Comparison of ENCODE assay signal across 8 cellular contexts in the genomic region with DNA sequence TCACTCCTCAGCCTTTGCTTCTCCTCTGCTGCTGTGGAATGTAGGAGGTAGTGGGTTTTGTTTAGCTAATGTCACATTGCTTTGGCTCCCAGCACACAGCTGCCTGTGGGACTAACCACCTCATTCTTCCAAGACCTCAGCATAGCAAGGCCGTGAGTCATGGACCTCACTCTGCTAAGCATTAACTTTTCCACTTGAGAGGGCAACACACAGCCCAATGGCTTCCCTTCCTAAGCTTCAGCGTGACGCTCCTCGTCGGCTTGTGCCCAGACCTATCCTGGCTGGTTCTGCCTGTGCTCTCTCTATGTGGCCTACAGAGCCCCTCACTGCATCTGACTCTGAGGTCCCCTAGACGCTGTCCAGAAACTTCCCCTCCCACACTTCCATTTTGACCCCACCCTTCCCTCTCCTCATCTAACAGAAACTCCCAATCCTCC. TPM values are rescaled to one million over a fixed set of nuclear protein-coding genes. Genes with fewer than 3 reads are reported as not detected.
DNase-seq lines count a peak whose midpoint lies in the region; ATAC-seq and TF ChIP-seq lines count a peak whose summit lies in the region.

No MANE protein-coding gene starts in this region.

- H3K4me1 ChIP-seq in adipocyte (ENCODE audit: control insufficient read depth, insufficient read depth, low read length): peaks cover 74% of the 10 kb centered on the region
- H3K4me1 ChIP-seq in smooth muscle cell (ENCODE audit: low read depth): peaks cover 22% of the 10 kb centered on the region

- DNase-seq in HFF-Myc (ENCODE audit: extremely low read depth, low read depth) (peak; percentile 100), adipocyte (ENCODE audit: low read depth) (peak; percentile 98), hepatic stellate cell (ENCODE audit: low spot score) (peak; percentile 84), smooth muscle cell (lab: John Stamatoyannopoulos, UW; ENCODE audit: unreplicated experiment) (peak; percentile 40), natural killer cell (no peak)
- no peak for DNase-seq in activated CD8-positive, alpha-beta T cell treated with anti-CD3 and anti-CD28 coated beads for 36 hours

- no peaks in the 10 kb centered on the region for H4K20me1 ChIP-seq in smooth muscle cell (ENCODE audit: low read depth)

- CTCF ChIA-PET in activated CD8-positive, alpha-beta T cell treated with anti-CD3 and anti-CD28 coated beads for 36 hours (lab: Charles Lee): interaction anchor here (1.4 to 1.8 kb wide), 2 partner anchors 10 to 23 kb away, joined by 3 to 6 read pairs; a partner anchor contains a TSS

- ATAC-seq in HG03108 (IDR thresholded peaks at IDR 0.05; ENCODE audit: unreplicated experiment) (no peak), natural killer cell (no peak), HG03354 (IDR thresholded peaks at IDR 0.05; ENCODE audit: poor library complexity, severe bottlenecking, unreplicated experiment) (no peak)
- no peak for ATAC-seq in activated CD8-positive, alpha-beta T cell treated with anti-CD3 and anti-CD28 coated beads for 36 hours

- H3K27me3 ChIP-seq in adipocyte (replicated peaks; ENCODE audit: control insufficient read depth, insufficient read depth, low read length) (no peaks in the 10 kb centered on the region), smooth muscle cell (ENCODE audit: low read depth) (no peaks in the 10 kb centered on the region)

- no peak overlapping the region for H2AFZ ChIP-seq in smooth muscle cell (ENCODE audit: low read depth)

- no peak overlapping the region for H3K27ac Mint-ChIP-seq in natural killer cell
- no peak overlapping the region for H3K27ac Mint-ChIP-seq in activated CD8-positive, alpha-beta T cell treated with anti-CD3 and anti-CD28 coated beads for 36 hours

- peaks cover 19% of the 10 kb centered on the region for H3F3A ChIP-seq in smooth muscle cell (ENCODE audit: low read depth)

- POLR2A ChIA-PET in activated CD8-positive, alpha-beta T cell treated with anti-CD3 and anti-CD28 coated beads for 36 hours (lab: Charles Lee): no interaction called here

- H3K27me3 Mint-ChIP-seq in natural killer cell (ENCODE audit: low read depth in 2 of 2): peaks cover 8 to 21% of the 10 kb centered on the region in 2 donors
- peaks cover 2% of the 10 kb centered on the region for H3K27me3 Mint-ChIP-seq in activated CD8-positive, alpha-beta T cell treated with anti-CD3 and anti-CD28 coated beads for 36 hours

- H3K4me3 ChIP-seq in HFF-Myc (replicated peaks; ENCODE audit: low read depth, low read length): no peak overlapping the region
- H3K4me3 ChIP-seq in adipocyte (ENCODE audit: low read length): peak overlapping the region; percentile 49
- peak overlapping the region; percentile 20 for H3K4me3 ChIP-seq in smooth muscle cell

- peaks cover 68% of the 10 kb centered on the region for H3K79me2 ChIP-seq in smooth muscle cell (ENCODE audit: low read depth)

- no peaks in the 10 kb centered on the region for H3K9me3 Mint-ChIP-seq in natural killer cell
- no peaks in the 10 kb centered on the region for H3K9me3 Mint-ChIP-seq in activated CD8-positive, alpha-beta T cell treated with anti-CD3 and anti-CD28 coated beads for 36 hours

- peak overlapping the region; percentile 97 for H3K27ac ChIP-seq in smooth muscle cell (ENCODE audit: low read depth)

- intact Hi-C loops in natural killer cell (cut with micrococcal nuclease): no loop called here
- intact Hi-C loops in activated CD8-positive, alpha-beta T cell treated with anti-CD3 and anti-CD28 coated beads for 36 hours (cut with micrococcal nuclease): no loop called here

- H3K4me1 Mint-ChIP-seq in natural killer cell: peaks cover 0 to 6% of the 10 kb centered on the region in 2 donors
- H3K4me1 Mint-ChIP-seq in activated CD8-positive, alpha-beta T cell treated with anti-CD3 and anti-CD28 coated beads for 36 hours (ENCODE audit: low read depth): peaks cover 8% of the 10 kb centered on the region

- H3K4me3 Mint-ChIP-seq in natural killer cell: no peak overlapping the region
- H3K4me3 Mint-ChIP-seq in activated CD8-positive, alpha-beta T cell treated with anti-CD3 and anti-CD28 coated beads for 36 hours: no peak overlapping the region

- WGBS in smooth muscle cell (ENCODE audit: low lambda C conversion rate): 0% methylated on average over 6 of the region's 6 CpGs

- TF ChIP-seq CTCF in HFF-Myc (IDR thresholded peaks at IDR 0.05; ENCODE audit: low read depth, low read length, missing control alignments): no peak
- no peak for TF ChIP-seq CTCF in smooth muscle cell (IDR thresholded peaks at IDR 0.05; ENCODE audit: borderline replicate concordance, insufficient read depth, poor library complexity, severe bottlenecking)
- no peak for TF ChIP-seq CTCF in natural killer cell (IDR thresholded peaks at IDR 0.05)
- TF ChIP-seq CTCF in activated CD8-positive, alpha-beta T cell treated with anti-CD3 and anti-CD28 coated beads for 36 hours (IDR thresholded peaks at IDR 0.05): no peak

- H3K9ac ChIP-seq in adipocyte (ENCODE audit: low read length) (peak overlapping the region; percentile 80), smooth muscle cell (ENCODE audit: low read depth) (peak overlapping the region; percentile 75)

- peak overlapping the region; percentile 61 for H3K4me2 ChIP-seq in smooth muscle cell

- H3K9me3 ChIP-seq in adipocyte (ENCODE audit: control insufficient read depth, low read length) (no peaks in the 10 kb centered on the region), smooth muscle cell (replicated peaks; ENCODE audit: low read depth) (no peaks in the 10 kb centered on the region)

- H3K36me3 ChIP-seq in adipocyte (ENCODE audit: control insufficient read depth, insufficient read depth, low read length, severe bottlenecking) (peaks cover 35% of the 10 kb centered on the region), smooth muscle cell (ENCODE audit: low read depth) (no peaks in the 10 kb centered on the region)

- no peaks in the 10 kb centered on the region for H3K36me3 Mint-ChIP-seq in natural killer cell
- no peaks in the 10 kb centered on the region for H3K36me3 Mint-ChIP-seq in activated CD8-positive, alpha-beta T cell treated with anti-CD3 and anti-CD28 coated beads for 36 hours (ENCODE audit: low read depth)

RNA-seq across cellular contexts. Expression of a gene that starts 23.3 kb away (rescaled TPM):
- total RNA-seq in smooth muscle cell: 99.5 and 99.6 TPM in 2 replicates
- 29.6 and 45.1 TPM in 2 replicates for polyA plus RNA-seq in smooth muscle cell
- 1 to 10 TPM; 2.0 to 9.7 (median 2.9) TPM for total RNA-seq in natural killer cell
- 1 to 10 TPM; 4.9 to 5.4 TPM for total RNA-seq in activated CD8-positive, alpha-beta T cell treated with anti-CD3 and anti-CD28 coated beads for 36 hours

RNA-seq across cellular contexts. Expression of a gene that starts 37.6 kb away (rescaled TPM):
- total RNA-seq in smooth muscle cell: 6.5 and 9.3 TPM in 2 replicates
- polyA plus RNA-seq in smooth muscle cell: 5.4 and 6.8 TPM in 2 replicates
- under 1 TPM; 0.35 to 0.85 (median 0.50) TPM for total RNA-seq in natural killer cell
- total RNA-seq in activated CD8-positive, alpha-beta T cell treated with anti-CD3 and anti-CD28 coated beads for 36 hours: 10 to 100 TPM; 44.6 to 45.0 TPM

Comparison
In these comparisons a context has a peak if more than half of its experiments do, and no peak if none do; other contexts are left out.
1. DNase-seq: peak in HFF-Myc (single experiment), adipocyte (single experiment), hepatic stellate cell (single experiment) and smooth muscle cell (single experiment); none in natural killer cell (single experiment) and activated CD8-positive, alpha-beta T cell treated with anti-CD3 and anti-CD28 coated beads for 36 hours (single experiment).